In the genomic region with DNA sequence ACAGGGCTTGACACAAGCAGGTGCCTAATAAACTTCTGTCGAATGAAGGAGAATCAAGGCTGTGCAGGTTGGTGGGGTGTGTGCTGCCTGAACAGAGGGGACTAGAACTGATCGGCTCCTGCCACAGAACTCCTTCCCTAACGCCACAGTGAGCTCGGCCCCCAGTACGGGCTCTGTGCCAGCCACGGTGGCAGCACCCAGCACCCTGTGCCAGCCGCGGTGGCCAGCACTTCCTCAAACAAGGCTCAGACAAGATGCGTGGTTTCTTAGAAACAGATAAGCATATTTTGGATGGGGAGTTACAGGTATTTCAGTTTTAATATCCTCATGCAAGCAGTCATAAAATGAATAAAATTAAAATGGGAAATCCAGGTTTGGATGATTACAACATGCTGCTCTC, we compare ENCODE assay signal across 20 cellular contexts. TPM values are rescaled to one million over a fixed set of nuclear protein-coding genes. Genes with fewer than 3 reads are reported as not detected.
"Had no signal": no experiment of that assay in that cellular context is flagged by ENCODE, and none has a peak within 500 bp of the region (broad histone marks: within the 10 kb centered on the region; RNA-seq: fewer than 3 reads in every experiment).

No MANE protein-coding gene starts in this region.

- H3K9me3 Mint-ChIP-seq: dendritic cell treated with granulocyte-macrophage colony-stimulating factor and Interleukin-4, amounts not matched to agents 40 ng/mL and 50 ng/mL, for 4 days; memory B cell; mesothelial cell of epicardium; nephron; type B pancreatic cell had no signal

- H3K9me3 ChIP-seq: left ventricle myocardium inferior, lower lobe of right lung, spleen, thyroid gland had no signal

- H3K27ac Mint-ChIP-seq: dendritic cell treated with granulocyte-macrophage colony-stimulating factor and Interleukin-4, amounts not matched to agents 40 ng/mL and 50 ng/mL, for 4 days; memory B cell; mesothelial cell of epicardium; nephron; type B pancreatic cell had no signal

- DNase-seq: foreskin keratinocyte; kidney; left cardiac atrium; left ventricle myocardium inferior; lower lobe of right lung; spleen; stimulated activated CD4-positive, alpha-beta T cell treated with anti-CD3 and anti-CD28 coated beads, Interleukin-15, amount 100 ng/mL, for 24 hours; stimulated activated CD4-positive, alpha-beta T cell treated with anti-CD3 and anti-CD28 coated beads, Interleukin-1b, Interleukin-23, amount 100 ng/mL, for 48 hours; stimulated activated CD4-positive, alpha-beta T cell treated with anti-CD3 and anti-CD28 coated beads, Interleukin-4, amount 100 ng/mL, for 24 hours; stimulated activated naive CD4-positive, alpha-beta T cell; thyroid gland had no signal

- H3K4me1 Mint-ChIP-seq: memory B cell, mesothelial cell of epicardium, nephron had no signal

- ATAC-seq: foreskin keratinocyte, left cardiac atrium, lower lobe of right lung, sciatic nerve had no signal

- H3K4me3 Mint-ChIP-seq: dendritic cell treated with granulocyte-macrophage colony-stimulating factor and Interleukin-4, amounts not matched to agents 40 ng/mL and 50 ng/mL, for 4 days; memory B cell; mesothelial cell of epicardium; nephron; type B pancreatic cell had no signal

- H3K4me1 ChIP-seq: foreskin keratinocyte, left ventricle myocardium inferior, lower lobe of right lung, spleen, thyroid gland had no signal

- H3K36me3 Mint-ChIP-seq: memory B cell, mesothelial cell of epicardium, type B pancreatic cell had no signal

- H3K36me3 ChIP-seq: left ventricle myocardium inferior, lower lobe of right lung, spleen, thyroid gland had no signal

- H3K27me3 Mint-ChIP-seq: dendritic cell treated with granulocyte-macrophage colony-stimulating factor and Interleukin-4, amounts not matched to agents 40 ng/mL and 50 ng/mL, for 4 days had no signal

- H3K4me3 ChIP-seq: left ventricle myocardium inferior, lower lobe of right lung, spleen, thyroid gland had no signal

- H3K27ac ChIP-seq: foreskin keratinocyte, left ventricle myocardium inferior, lower lobe of right lung, spleen, thyroid gland had no signal

- H3K27me3 ChIP-seq: foreskin keratinocyte, thyroid gland had no signal

RNA-seq across cellular contexts. Expression of a gene that starts 26.0 kb away (rescaled TPM):
- total RNA-seq: epithelial cell of proximal tubule, foreskin keratinocyte, left ventricle myocardium inferior, pulmonary artery endothelial cell, skeletal muscle tissue had no signal
